ENCODE assay signal across 8 cellular contexts in the genomic region with DNA sequence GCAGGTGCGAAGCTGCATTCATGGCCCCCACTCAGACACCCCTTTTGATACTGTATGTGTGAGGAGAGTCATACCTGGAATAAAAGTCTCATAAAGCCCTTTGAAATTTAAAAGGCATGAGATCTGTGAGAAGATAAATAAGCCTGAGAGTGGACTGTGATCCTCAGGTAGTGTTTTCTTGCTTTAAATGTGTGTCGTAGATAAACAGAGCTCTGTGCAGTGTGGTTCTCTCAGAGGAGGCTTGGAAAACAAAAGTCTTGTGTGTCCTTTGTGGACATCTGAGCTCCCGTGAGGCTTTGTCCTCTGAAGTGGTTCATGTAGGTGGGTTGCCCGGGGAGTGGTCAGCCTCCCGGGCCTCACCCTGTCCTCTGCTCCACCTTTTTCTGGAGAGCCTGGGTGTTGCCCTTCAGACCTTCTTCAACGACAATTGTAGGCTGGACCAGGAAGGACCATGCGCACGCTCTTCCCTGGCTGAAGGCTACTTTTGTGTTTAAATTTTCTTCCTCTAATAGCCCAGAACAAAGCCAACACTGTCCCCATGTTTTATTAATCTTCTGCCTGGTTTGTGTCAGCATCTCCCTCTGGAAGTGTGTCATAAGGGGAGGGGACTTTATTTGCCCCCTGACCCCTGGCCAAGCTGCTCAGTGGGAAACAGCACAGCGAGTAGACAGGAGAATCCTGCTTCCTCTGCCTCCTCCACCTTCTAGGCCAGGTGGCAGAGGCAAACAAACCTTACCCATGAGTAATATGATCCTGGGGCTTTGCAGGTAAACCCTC.
A peak's percentile ranks its signal among the peaks of the same experiment; 100 is the strongest.
DNase-seq lines count a peak whose midpoint lies in the region; ATAC-seq and TF ChIP-seq lines count a peak whose summit lies in the region.

No MANE protein-coding gene starts in this region.

- no peak for TF ChIP-seq CTCF in endothelial cell (IDR thresholded peaks at IDR 0.05; ENCODE audit: unreplicated experiment)

- H3K27ac Mint-ChIP-seq in endothelial cell (ENCODE audit: unreplicated experiment), result peak overlapping the region; percentile 55
- peak overlapping the region; percentile 65 for H3K27ac Mint-ChIP-seq in stimulated activated effector memory CD8-positive, alpha-beta T cell treated with anti-CD3 and anti-CD28 coated beads, Interleukin-12 subunit alpha, Interleukin-12 subunit beta, amount 100 ng/mL, for 72 hours

- H3K27me3 Mint-ChIP-seq in endothelial cell (ENCODE audit: unreplicated experiment), result peaks cover 2% of the 10 kb centered on the region

- no peaks in the 10 kb centered on the region for H3K9me3 Mint-ChIP-seq in endothelial cell (ENCODE audit: unreplicated experiment)
- no peaks in the 10 kb centered on the region for H3K9me3 Mint-ChIP-seq in stimulated activated effector memory CD8-positive, alpha-beta T cell treated with anti-CD3 and anti-CD28 coated beads, Interleukin-12 subunit alpha, Interleukin-12 subunit beta, amount 100 ng/mL, for 72 hours

- peaks cover 34% of the 10 kb centered on the region for H3K4me1 Mint-ChIP-seq in endothelial cell (ENCODE audit: unreplicated experiment)
- H3K4me1 Mint-ChIP-seq in stimulated activated effector memory CD8-positive, alpha-beta T cell treated with anti-CD3 and anti-CD28 coated beads, Interleukin-12 subunit alpha, Interleukin-12 subunit beta, amount 100 ng/mL, for 72 hours, result peaks cover 43% of the 10 kb centered on the region

- DNase-seq in NCI-H1417 (lab: John Stamatoyannopoulos, UW) (peak; percentile 34 to 89 (median 68)), NCI-H1417 treated with DMSO at 0.1 percent for 48 hours (lab: John Stamatoyannopoulos, UW) (no peak), NCI-H510A treated with DMSO at 0.1 percent for 48 hours (lab: John Stamatoyannopoulos, UW) (peak; percentile 98), endothelial cell (ENCODE audit: low spot score) (no peak)
- no peak for DNase-seq in stimulated activated effector memory CD8-positive, alpha-beta T cell treated with anti-CD3 and anti-CD28 coated beads, Interleukin-12 subunit alpha, Interleukin-12 subunit beta, amount 100 ng/mL, for 72 hours (ENCODE audit: low spot score in 2 of 2)

- ATAC-seq in stimulated activated effector memory CD8-positive, alpha-beta T cell treated with anti-CD3 and anti-CD28 coated beads, Interleukin-12 subunit alpha, Interleukin-12 subunit beta, amount 100 ng/mL, for 72 hours, result no peak
- no peak for ATAC-seq in GM19467 (IDR thresholded peaks at IDR 0.05; ENCODE audit: unreplicated experiment)
- ATAC-seq in HG02610 (IDR thresholded peaks at IDR 0.05; ENCODE audit: unreplicated experiment), result no peak
- no peak for ATAC-seq in GM19455 (IDR thresholded peaks at IDR 0.05; ENCODE audit: unreplicated experiment)

- H3K4me3 Mint-ChIP-seq in endothelial cell (ENCODE audit: unreplicated experiment), result no peak overlapping the region
- H3K4me3 Mint-ChIP-seq in stimulated activated effector memory CD8-positive, alpha-beta T cell treated with anti-CD3 and anti-CD28 coated beads, Interleukin-12 subunit alpha, Interleukin-12 subunit beta, amount 100 ng/mL, for 72 hours, result no peak overlapping the region

- H3K36me3 Mint-ChIP-seq in endothelial cell (ENCODE audit: low read depth, unreplicated experiment), result no peaks in the 10 kb centered on the region
- peaks cover 7% of the 10 kb centered on the region for H3K36me3 Mint-ChIP-seq in stimulated activated effector memory CD8-positive, alpha-beta T cell treated with anti-CD3 and anti-CD28 coated beads, Interleukin-12 subunit alpha, Interleukin-12 subunit beta, amount 100 ng/mL, for 72 hours

Comparison
In these comparisons a context has a peak if more than half of its experiments do, and no peak if none do; other contexts are left out.
1. DNase-seq: peak in NCI-H1417 (3 of 3) and NCI-H510A treated with DMSO at 0.1 percent for 48 hours (single experiment); none in NCI-H1417 treated with DMSO at 0.1 percent for 48 hours (single experiment), endothelial cell (single experiment) and stimulated activated effector memory CD8-positive, alpha-beta T cell treated with anti-CD3 and anti-CD28 coated beads, Interleukin-12 subunit alpha, Interleukin-12 subunit beta, amount 100 ng/mL, for 72 hours (0 of 2).